In the genomic region with DNA sequence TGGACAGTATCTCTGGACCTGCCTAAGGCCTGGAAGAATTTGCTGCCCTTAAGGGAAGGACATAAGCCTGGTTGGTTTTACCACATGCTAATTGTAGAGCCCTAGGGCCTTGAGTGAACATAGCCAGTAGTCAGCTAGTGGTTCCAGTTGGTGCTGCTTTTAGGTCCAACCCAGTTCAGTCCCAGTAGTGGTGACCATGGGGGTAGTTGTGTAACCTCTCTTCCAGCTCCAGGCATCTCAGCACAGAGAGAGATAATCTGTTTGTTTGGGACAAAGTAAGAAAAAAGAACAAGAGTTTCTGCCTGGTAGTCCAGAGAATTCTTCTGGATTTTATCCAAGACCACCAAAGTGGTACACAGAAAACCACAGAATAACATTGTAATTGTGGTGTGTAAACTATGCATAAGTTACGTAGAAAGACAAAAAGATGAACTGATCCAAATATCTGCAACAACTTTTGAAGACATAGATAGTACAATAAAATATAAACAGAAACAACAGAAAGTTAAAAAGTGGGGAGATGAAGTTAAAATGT, we compare ENCODE assay signal across 29 cellular contexts. TPM values are rescaled to one million over a fixed set of nuclear protein-coding genes. Genes with fewer than 3 reads are reported as not detected.
"Had no signal": no experiment of that assay in that cellular context is flagged by ENCODE, and none has a peak within 500 bp of the region (broad histone marks: within the 10 kb centered on the region; RNA-seq: fewer than 3 reads in every experiment).

No MANE protein-coding gene starts in this region.

- H3K9me3 ChIP-seq: ovary, right lobe of liver had no signal

- DNase-seq: activated B cell treated with CpG ODN at 0.5 μM for 24 hours; activated CD8-positive, alpha-beta memory T cell treated with anti-CD3 and anti-CD28 coated beads for 24 hours; activated effector memory CD4-positive, alpha-beta T cell treated with Interleukin-2 at 50 U/mL for 16 hours; activated naive CD4-positive, alpha-beta T cell treated with Interleukin-2 at 50 U/mL for 16 hours; aorta; cortex of kidney; head of caudate nucleus; hypothalamus; immature natural killer cell; mesendoderm; ovary; right lobe of liver; stimulated activated CD4-positive, alpha-beta T cell treated with anti-CD3 and anti-CD28 coated beads, Interleukin-4, amount 100 ng/mL, for 24 hours; substantia nigra; T-helper 1 cell had no signal

- H3K4me1 ChIP-seq: right lobe of liver had no signal

- H3K4me3 ChIP-seq: ovary, right lobe of liver, skin epidermis had no signal

- H3K27me3 ChIP-seq: ovary, right lobe of liver had no signal

- H3K27ac ChIP-seq: ovary, right lobe of liver, skin epidermis had no signal

- H3K36me3 ChIP-seq: ovary, right lobe of liver had no signal

RNA-seq across cellular contexts. Expression of gene CCL13, which starts 5.2 kb away (rescaled TPM):
- total RNA-seq: activated B cell treated with CpG ODN at 0.5 μM for 24 hours, fibroblast of villous mesenchyme, kidney epithelial cell, mononuclear cell, myocyte, progenitor cell of endocrine pancreas, renal cortical epithelial cell, SK-MEL-5 had no signal
- polyA plus RNA-seq: immature natural killer cell had no signal

RNA-seq across cellular contexts. Expression of gene CCL1, which starts 11.9 kb away (rescaled TPM):
- total RNA-seq: activated B cell treated with CpG ODN at 0.5 μM for 24 hours, aorta, cardiac septum, cerebellum, esophagus mucosa, fibroblast of villous mesenchyme, kidney epithelial cell, lower leg skin, mononuclear cell, myocyte, ovary, progenitor cell of endocrine pancreas, renal cortical epithelial cell, right lobe of liver, SK-MEL-5, urinary bladder had no signal
- polyA plus RNA-seq: adipose tissue, aorta, immature natural killer cell, ovary, urinary bladder had no signal

RNA-seq across cellular contexts. Expression of gene CCL8, which starts 31.9 kb away (rescaled TPM):
- total RNA-seq: activated B cell treated with CpG ODN at 0.5 μM for 24 hours, esophagus mucosa, fibroblast of villous mesenchyme, kidney epithelial cell, lower leg skin, mononuclear cell, myocyte, progenitor cell of endocrine pancreas, renal cortical epithelial cell, SK-MEL-5 had no signal
- polyA plus RNA-seq: immature natural killer cell had no signal
